22 cellular contexts compared by ENCODE assay signal in the genomic region with DNA sequence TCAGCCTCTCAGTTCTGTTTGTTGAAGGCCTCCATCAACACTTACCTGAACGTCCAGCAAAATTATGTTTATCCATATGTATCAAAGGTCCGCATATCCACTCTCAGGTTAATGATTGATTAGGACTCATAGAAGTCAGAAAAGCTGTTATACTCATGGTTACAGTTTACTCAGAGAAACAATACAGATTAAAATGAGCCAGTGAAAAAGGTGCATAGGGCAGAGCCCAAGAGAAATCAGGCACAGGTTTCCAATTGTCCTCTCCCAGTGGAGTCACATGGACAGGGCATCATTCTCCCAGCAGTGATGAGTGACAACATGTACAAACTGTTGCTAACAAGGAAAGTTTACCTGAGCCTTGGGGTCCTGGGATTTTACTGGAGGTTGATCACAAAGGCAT. TPM values are rescaled to one million over a fixed set of nuclear protein-coding genes. Genes with fewer than 3 reads are reported as not detected.
"Had no signal": no experiment of that assay in that cellular context is flagged by ENCODE, and none has a peak within 500 bp of the region (broad histone marks: within the 10 kb centered on the region; RNA-seq: fewer than 3 reads in every experiment).

No MANE protein-coding gene starts in this region.

- H3K27me3 Mint-ChIP-seq: activated CD4-positive, alpha-beta memory T cell treated with anti-CD3 and anti-CD28 coated beads, Interleukin-2, amount 10 ng/mL, durations not matched to agents 7 days and 5 days; brain; progenitor cell of endocrine pancreas had no signal

- DNase-seq: activated CD4-positive, alpha-beta memory T cell treated with anti-CD3 and anti-CD28 coated beads, Interleukin-2, amount 10 ng/mL, durations not matched to agents 7 days and 5 days; activated CD4-positive, alpha-beta T cell treated with anti-CD3 and anti-CD28 coated beads for 48 hours; activated gamma-delta T cell treated with Interleukin-2 at 50 U/mL for 16 hours; anterior cingulate cortex; central memory CD4-positive, alpha-beta T cell; colonic mucosa; erythroblast; foreskin melanocyte; glutamatergic neuron; mammary epithelial cell; midbrain; stimulated activated CD4-positive, alpha-beta T cell treated with anti-CD3 and anti-CD28 coated beads, Interleukin-15, amount 100 ng/mL, for 24 hours; stimulated activated CD4-positive, alpha-beta T cell treated with anti-CD3 and anti-CD28 coated beads, Interleukin-4, amount 100 ng/mL, for 1 hour; upper lobe of left lung had no signal

- H3K9me3 Mint-ChIP-seq: brain, neural crest cell, WTC11 had no signal

- H3K27ac ChIP-seq: colonic mucosa, thoracic aorta, upper lobe of left lung had no signal

- H3K27me3 ChIP-seq: colonic mucosa, upper lobe of left lung had no signal

- H3K36me3 ChIP-seq: colonic mucosa, thoracic aorta, upper lobe of left lung had no signal

- H3K4me3 ChIP-seq: colonic mucosa, thoracic aorta, upper lobe of left lung had no signal

- H3K9me3 ChIP-seq: colonic mucosa, thoracic aorta, upper lobe of left lung had no signal

- ATAC-seq: left lobe of liver, WTC11 had no signal

- H3K4me1 Mint-ChIP-seq: brain, WTC11 had no signal

- H3K27ac Mint-ChIP-seq: activated CD4-positive, alpha-beta memory T cell treated with anti-CD3 and anti-CD28 coated beads, Interleukin-2, amount 10 ng/mL, durations not matched to agents 7 days and 5 days; brain; progenitor cell of endocrine pancreas; WTC11 had no signal

- H3K4me1 ChIP-seq: colonic mucosa, upper lobe of left lung had no signal

- H3K36me3 Mint-ChIP-seq: brain, WTC11 had no signal

- H3K4me3 Mint-ChIP-seq: activated CD4-positive, alpha-beta memory T cell treated with anti-CD3 and anti-CD28 coated beads, Interleukin-2, amount 10 ng/mL, durations not matched to agents 7 days and 5 days; brain; neural crest cell; WTC11 had no signal

RNA-seq across cellular contexts. Expression of a gene that starts 36.2 kb away (rescaled TPM):
- total RNA-seq: mammary epithelial cell, myocyte, neural crest cell, progenitor cell of endocrine pancreas, WTC11 had no signal
- polyA plus RNA-seq: keratinocyte, mammary epithelial cell had no signal
